In genomic region chr2:51222106-51222505, GRCh38 we compare ENCODE assay signal across 8 cellular contexts.
"Had no signal": no experiment of that assay in that cellular context is flagged by ENCODE, and none has a peak within 500 bp of the region (broad histone marks: within the 10 kb centered on the region; RNA-seq: fewer than 3 reads in every experiment).

No MANE protein-coding gene starts in this region.

- H2AFZ ChIP-seq: GM23248 had no signal

- H3K4me3 ChIP-seq: GM23248, HAP-1, K562 had no signal

- H3K9me3 ChIP-seq: HAP-1 had no signal

- DNase-seq: GM23248, GOT3, H7, HFFc6, IMR-90 had no signal

- H3K36me3 ChIP-seq: HAP-1 had no signal

- H3K9ac ChIP-seq: GM23248 had no signal

- ATAC-seq: HCT116, K562 had no signal

- H3K27ac ChIP-seq: GM23248 had no signal
